8 cellular contexts compared by ENCODE assay signal in the genomic region with DNA sequence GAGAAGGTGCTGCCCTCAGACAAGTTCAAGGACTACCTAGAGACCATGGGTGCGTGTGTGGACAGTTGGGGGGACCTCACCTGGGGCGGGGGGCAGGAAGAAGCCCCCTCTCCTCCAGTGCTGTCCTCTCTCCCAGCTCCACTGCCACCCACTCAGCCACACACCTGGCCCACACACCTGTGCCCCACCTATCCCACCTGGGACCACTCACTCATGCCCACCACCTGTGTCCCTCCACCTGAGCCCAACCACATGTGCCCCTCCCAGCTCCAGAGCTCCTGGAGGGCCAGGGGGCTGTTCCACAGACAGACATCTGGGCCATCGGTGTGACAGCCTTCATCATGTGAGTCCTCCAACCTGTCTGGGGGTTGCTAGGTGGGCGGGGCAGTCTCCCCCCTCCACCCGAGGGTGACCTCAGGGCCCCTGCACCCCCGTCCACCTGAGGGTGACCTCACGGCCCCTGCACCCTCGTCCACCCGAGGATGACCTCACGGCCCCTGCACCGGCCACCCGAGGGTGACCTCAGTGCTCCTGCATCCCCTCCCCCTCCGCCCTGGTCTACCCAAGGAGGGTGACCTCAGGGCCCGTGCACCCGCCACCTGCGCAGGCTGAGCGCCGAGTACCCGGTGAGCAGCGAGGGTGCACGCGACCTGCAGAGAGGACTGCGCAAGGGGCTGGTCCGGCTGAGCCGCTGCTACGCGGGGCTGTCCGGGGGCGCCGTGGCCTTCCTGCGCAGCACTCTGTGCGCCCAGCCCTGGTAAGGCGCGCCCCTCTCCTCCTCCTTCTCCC. TPM values are rescaled to one million over a fixed set of nuclear protein-coding genes. Genes with fewer than 3 reads are reported as not detected.
DNase-seq lines count a peak whose midpoint lies in the region; ATAC-seq, FAIRE-seq and TF ChIP-seq lines count a peak whose summit lies in the region.

No MANE protein-coding gene starts in this region.

- H3K27ac ChIP-seq in breast epithelium (peak overlapping the region; percentile 58 to 74), left lung (no peak overlapping the region), upper lobe of right lung (no peak overlapping the region)

- FAIRE-seq in RCC 7860 (lab: Jason Lieb, UNC), result no peak

- TF ChIP-seq POLR2A in breast epithelium (IDR thresholded peaks at IDR 0.05), result no peak

- intact Hi-C loops in breast epithelium (cut with DNase I; ENCODE audit: low total_unique reads), result loop anchor here (1.0 kb wide), 1 partner anchor 39 kb away; no protein-coding TSS in a partner anchor
- intact Hi-C loops in left lung (cut with DNase I), result no loop called here
- intact Hi-C loops in upper lobe of right lung (cut with DNase I), result no loop called here

- H3K27me3 ChIP-seq in breast epithelium, result no peaks in the 10 kb centered on the region
- H3K27me3 ChIP-seq in left lung, result peaks cover 0 to 28% of the 10 kb centered on the region in 2 donors
- H3K27me3 ChIP-seq in upper lobe of right lung, result no peaks in the 10 kb centered on the region

- H3K36me3 ChIP-seq in breast epithelium (no peaks in the 10 kb centered on the region), left lung (no peaks in the 10 kb centered on the region), upper lobe of right lung (no peaks in the 10 kb centered on the region)

- DNase-seq in activated naive CD4-positive, alpha-beta T cell treated with Interleukin-2 at 50 U/mL for 16 hours, result peak; percentile 12
- DNase-seq in activated naive CD4-positive, alpha-beta T cell treated with anti-CD3 and anti-CD28 coated beads, Interleukin-2, amount 50 U/mL, for 16 hours, result no peak
- no peak for DNase-seq in breast epithelium (ENCODE audit: low spot score in 2 of 2)
- peak in 1 of 2 donors; percentile 79 for DNase-seq in left lung
- DNase-seq in upper lobe of right lung, result peak; percentile 72
- DNase-seq in RCC 7860 (ENCODE audit: low spot score), result no peak
- DNase-seq in H4 (ENCODE audit: low spot score), result no peak

- no peak for ATAC-seq in left lung
- ATAC-seq in upper lobe of right lung, result peak; percentile 42
- no peak for ATAC-seq in GM21723 (IDR thresholded peaks at IDR 0.05; ENCODE audit: unreplicated experiment)

- H3K9me3 ChIP-seq in breast epithelium, result no peaks in the 10 kb centered on the region
- H3K9me3 ChIP-seq in left lung, result no peaks in the 10 kb centered on the region
- no peaks in the 10 kb centered on the region for H3K9me3 ChIP-seq in upper lobe of right lung

- H3K4me3 ChIP-seq in breast epithelium (peak overlapping the region; percentile 43 to 80 (median 64)), left lung (peak overlapping the region; percentile 43 to 54), upper lobe of right lung (peak overlapping the region; percentile 56)

- TF ChIP-seq CTCF in breast epithelium (IDR thresholded peaks at IDR 0.05), result no peak
- no peak for TF ChIP-seq CTCF in left lung (IDR thresholded peaks at IDR 0.05)
- no peak for TF ChIP-seq CTCF in upper lobe of right lung (IDR thresholded peaks at IDR 0.05)

- peaks cover 0 to 4% of the 10 kb centered on the region in 2 donors for H3K4me1 ChIP-seq in breast epithelium
- H3K4me1 ChIP-seq in left lung, result peaks cover 0 to 11% of the 10 kb centered on the region in 2 donors
- H3K4me1 ChIP-seq in upper lobe of right lung, result no peaks in the 10 kb centered on the region

RNA-seq across cellular contexts. Expression of gene TRIM11, which starts 28.8 kb away (rescaled TPM):
- 10 to 100 TPM; 17.0 to 17.7 (median 17.3) TPM for total RNA-seq in breast epithelium
- 10 to 100 TPM; 21.5 to 27.1 TPM for total RNA-seq in left lung
- total RNA-seq in upper lobe of right lung, result 22.8 TPM
- total RNA-seq in H4 (2014; rRNA removed; shearing (Covaris generic)), result 6.8 and 8.4 TPM in 2 replicates

RNA-seq across cellular contexts. Expression of gene TRIM17, which starts 38.8 kb away (rescaled TPM):
- total RNA-seq in breast epithelium (1 to 10 TPM in 2 of 3 donors, not detected in 1; 7.3 to 9.5 TPM), left lung (1 to 10 TPM; 1.3 to 2.9 TPM), upper lobe of right lung (2.6 TPM)
- total RNA-seq in H4 (2014; rRNA removed; shearing (Covaris generic)), result not detected in 2 replicates

Comparison
In these comparisons a context has a peak if more than half of its experiments do, and no peak if none do; other contexts are left out.
1. DNase-seq: peak in activated naive CD4-positive, alpha-beta T cell treated with Interleukin-2 at 50 U/mL for 16 hours (single experiment) and upper lobe of right lung (single experiment); none in activated naive CD4-positive, alpha-beta T cell treated with anti-CD3 and anti-CD28 coated beads, Interleukin-2, amount 50 U/mL, for 16 hours (single experiment), breast epithelium (0 of 2), RCC 7860 (single experiment) and H4 (single experiment).
2. H3K27ac ChIP-seq: peak in breast epithelium (2 of 2); none in left lung (0 of 2) and upper lobe of right lung (single experiment).
3. Peak in every context shown above with its lines, with median percentiles within 50 percentile points of each other: H3K4me3 ChIP-seq.